34 cellular contexts compared by ENCODE assay signal in the genomic region with DNA sequence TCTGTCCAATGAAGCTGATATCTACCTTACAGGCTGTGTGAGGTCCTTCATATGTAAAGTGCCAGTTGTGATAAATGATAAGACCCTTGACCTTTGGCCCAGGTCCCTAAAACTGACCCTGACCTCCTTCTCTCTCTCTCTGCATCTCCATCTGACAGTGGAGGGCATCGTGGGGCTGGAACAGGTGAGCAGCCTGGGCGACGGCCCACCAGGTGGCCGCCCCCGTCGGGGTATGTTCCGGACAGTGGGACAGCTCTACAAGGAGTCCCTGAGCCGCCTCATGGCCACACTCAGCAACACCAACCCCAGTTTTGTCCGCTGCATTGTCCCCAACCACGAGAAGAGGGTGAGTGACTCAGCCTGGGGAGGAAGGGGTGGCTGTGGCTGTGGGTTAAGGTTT. TPM values are rescaled to one million over a fixed set of nuclear protein-coding genes. Genes with fewer than 3 reads are reported as not detected.
"Had no signal": no experiment of that assay in that cellular context is flagged by ENCODE, and none has a peak within 500 bp of the region (broad histone marks: within the 10 kb centered on the region; RNA-seq: fewer than 3 reads in every experiment).

No MANE protein-coding gene starts in this region.

- H3K27ac ChIP-seq: adrenal gland, ascending aorta, body of pancreas, breast epithelium, cardiac muscle cell had no signal

- H3K27me3 ChIP-seq: adrenal gland, ascending aorta, body of pancreas, breast epithelium, cardiac muscle cell had no signal

- H3K36me3 ChIP-seq: adrenal gland, breast epithelium, cardiac muscle cell had no signal

- DNase-seq: activated effector memory CD4-positive, alpha-beta T cell treated with anti-CD3 and anti-CD28 coated beads, Interleukin-2, amount 50 U/mL, for 16 hours; activated effector memory CD4-positive, alpha-beta T cell treated with Interleukin-2 at 50 U/mL for 16 hours; activated gamma-delta T cell; activated gamma-delta T cell treated with Interleukin-2 at 50 U/mL for 16 hours; activated naive CD4-positive, alpha-beta T cell; activated naive CD4-positive, alpha-beta T cell treated with anti-CD3 and anti-CD28 coated beads for 36 hours; activated naive CD4-positive, alpha-beta T cell treated with anti-CD3 and anti-CD28 coated beads, Interleukin-2, amount 10 ng/mL, durations not matched to agents 7 days and 5 days; activated naive CD4-positive, alpha-beta T cell treated with anti-CD3 and anti-CD28 coated beads, Interleukin-2, amount 50 U/mL, for 16 hours; activated naive CD4-positive, alpha-beta T cell treated with Interleukin-2 at 50 U/mL for 16 hours; activated naive CD8-positive, alpha-beta T cell treated with anti-CD3 and anti-CD28 coated beads for 36 hours; activated naive CD8-positive, alpha-beta T cell treated with anti-CD3 and anti-CD28 coated beads, Interleukin-2, amount 10 ng/mL, durations not matched to agents 7 days and 5 days; activated naive CD8-positive, alpha-beta T cell treated with anti-CD3 and anti-CD28 coated beads, Interleukin-2, amount 50 U/mL, for 24 hours; activated T-cell treated with anti-CD3 and anti-CD28 coated beads, Interleukin-2, amount 50 U/mL, for 1 hour; activated T-cell treated with anti-CD3 and anti-CD28 coated beads, Interleukin-2, amount 50 U/mL, for 24 hours; activated T-cell treated with anti-CD3 and anti-CD28 coated beads, Interleukin-2, amount 50 U/mL, for 4 hours; activated T-cell treated with anti-CD3 and anti-CD28 coated beads, Interleukin-2, amount 50 U/mL, for 48 hours; activated T-cell treated with anti-CD3 and anti-CD28 coated beads, Interleukin-2, amount 50 U/mL, for 72 hours; adrenal gland; amniotic stem cell; amygdala; anterior cingulate cortex; aorta; body of pancreas; caudate nucleus; central memory CD4-positive, alpha-beta T cell; cerebellar nuclear complex had no signal

- FAIRE-seq: astrocyte had no signal

- H3K4me1 ChIP-seq: adrenal gland, ascending aorta, body of pancreas, breast epithelium had no signal

- H3K4me3 ChIP-seq: adrenal gland, ascending aorta, body of pancreas, breast epithelium, cardiac muscle cell had no signal

RNA-seq across cellular contexts. Expression of a gene that starts 53.7 kb away (rescaled TPM):
- total RNA-seq: activated naive CD4-positive, alpha-beta T cell treated with anti-CD3 and anti-CD28 coated beads for 36 hours; activated naive CD4-positive, alpha-beta T cell treated with anti-CD3 and anti-CD28 coated beads, Interleukin-2, amount 50 U/mL, for 72 hours; activated naive CD8-positive, alpha-beta T cell treated with anti-CD3 and anti-CD28 coated beads for 36 hours; activated naive CD8-positive, alpha-beta T cell treated with anti-CD3 and anti-CD28 coated beads, Interleukin-2, amount 10 ng/mL, durations not matched to agents 7 days and 5 days; activated T-cell treated with anti-CD3 and anti-CD28 coated beads, Interleukin-2, amount 50 U/mL, for 72 hours; activated T-helper 1 cell treated with anti-CD3 and anti-CD28 coated beads, Interleukin-12 subunit alpha, Interleukin-12 subunit beta, Interleukin-2, Interleukin-4 antibody, amounts not matched to agents 30 ng/mL and 10 ng/mL and 1 ng/mL, durations not matched to agents 14 hours and 24 hours and 36 hours; activated T-helper 17 cell treated with anti-CD3 and anti-CD28 coated beads, Interleukin-2, amount 50 U/mL, for 72 hours; activated T-helper 2 cell treated with anti-CD3 and anti-CD28 coated beads, Interferon-gamma antibody, Interleukin-2, Interleukin-4, amounts not matched to agents 10 μg/mL and 5 μg/mL and 100 μg/mL, durations not matched to agents 14 hours and 24 hours and 36 hours; astrocyte had no signal
